Comparison of ENCODE assay signal across 8 cellular contexts in the genomic region with DNA sequence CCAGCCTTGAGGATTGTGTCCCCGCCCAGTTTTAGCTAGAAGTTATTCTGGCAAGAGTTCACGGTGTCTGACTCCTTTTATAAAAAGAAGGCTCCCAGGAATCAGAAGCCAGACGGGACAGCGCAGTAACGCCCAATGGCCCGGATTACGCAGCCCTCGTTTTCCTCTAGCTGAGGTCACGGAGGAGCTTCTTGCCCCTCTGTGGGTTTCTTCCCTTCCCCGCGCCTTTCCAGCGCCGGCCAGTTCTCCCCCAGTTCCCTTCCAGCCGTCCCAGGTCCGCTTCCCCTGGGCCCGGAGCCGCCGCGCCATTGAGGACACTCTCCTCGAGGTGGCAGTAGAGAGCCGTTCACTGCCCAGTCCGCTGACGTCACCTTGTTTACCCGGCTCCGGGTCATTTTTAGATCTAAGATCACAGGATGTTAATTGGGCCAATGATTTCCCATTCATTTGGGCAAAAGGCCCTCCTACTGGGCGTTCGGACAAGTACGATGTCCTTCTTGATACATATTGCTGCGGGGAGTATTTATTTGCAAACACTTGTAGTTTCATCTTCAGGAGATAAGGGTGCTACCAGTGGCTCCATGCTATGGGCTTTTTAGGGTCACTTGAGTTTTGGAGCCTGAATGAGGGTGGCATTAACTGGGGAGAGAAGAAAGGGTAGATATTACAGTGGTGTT.
DNase-seq lines count a peak whose midpoint lies in the region; TF ChIP-seq lines count a peak whose summit lies in the region.

No MANE protein-coding gene starts in this region.

- H3K9ac ChIP-seq in H9 (ENCODE audit: extremely low read depth, insufficient read length, low read length): peak overlapping the region; percentile 18
- H3K9ac ChIP-seq in SK-N-SH: peak overlapping the region; percentile 7; the same call in 1 of the 2 replicates

- peak overlapping the region; percentile 26 for H3K14ac ChIP-seq in H9 (ENCODE audit: insufficient read depth, low read length)

- H4K8ac ChIP-seq in H9 (replicated peaks; ENCODE audit: insufficient read length, low read depth, low read length): no peak overlapping the region

- peak; percentile 83 for DNase-seq in Daoy (ENCODE audit: low read depth)
- peak; percentile 87 for DNase-seq in H9
- peak; percentile 53 for DNase-seq in MV-4-11 (lab: John Stamatoyannopoulos, UW)
- peak; percentile 92 for DNase-seq in SK-N-SH
- peak; percentile 81 for DNase-seq in activated naive CD4-positive, alpha-beta T cell treated with anti-CD3 and anti-CD28 coated beads, Interleukin-2, amount 50 U/mL, for 16 hours
- peak; percentile 93 for DNase-seq in globus pallidus (ENCODE audit: low spot score)
- DNase-seq in nucleus accumbens (lab: John Stamatoyannopoulos, UW): peak in 55 of 56 donors; percentile 24 to 93 (median 83)
- DNase-seq in substantia nigra (lab: John Stamatoyannopoulos, UW): peak; percentile 48 to 95 (median 83)

- no peak overlapping the region for H2BK15ac ChIP-seq in H9 (ENCODE audit: low read depth, low read length)

- no peaks in the 10 kb centered on the region for H3K36me3 ChIP-seq in SK-N-SH (replicated peaks in 1 of 2; ENCODE audit: control insufficient read depth in 1 of 2, insufficient read depth in 2 of 2, low read length in 1 of 2)

- H3K23ac ChIP-seq in H9 (ENCODE audit: insufficient read length, low read depth, low read length): no peak overlapping the region

- H3K9me3 Mint-ChIP-seq in H9: no peaks in the 10 kb centered on the region; a peak in 2 of 5 replicates

- H3K27ac ChIP-seq in H9 (ENCODE audit: insufficient read length, low read depth, low read length) (peak overlapping the region; percentile 50), SK-N-SH (ENCODE audit: low read depth in 2 of 2, low read length in 1 of 2) (no peak overlapping the region; a peak in 1 of 4 replicates), substantia nigra (ENCODE audit: low read depth, low read length, poor library complexity, severe bottlenecking) (peak overlapping the region; percentile 98)

- H2BK20ac ChIP-seq in H9 (ENCODE audit: low read depth, low read length, poor library complexity, severe bottlenecking): no peak overlapping the region

- no peak overlapping the region for H4K5ac ChIP-seq in H9 (ENCODE audit: insufficient read length, low read depth, low read length)

- no peaks in the 10 kb centered on the region; a peak in 1 of 7 replicates for H3K36me3 Mint-ChIP-seq in H9 (ENCODE audit: insufficient read depth in 1 of 3, low read depth in 3 of 3)

- H3K4me1 ChIP-seq in H9 (ENCODE audit: insufficient read depth, low read length): peaks cover 10% of the 10 kb centered on the region; the same call in 1 of the 2 replicates
- H3K4me1 ChIP-seq in SK-N-SH (ENCODE audit: control insufficient read depth in 1 of 2, insufficient read depth in 2 of 2, low read depth in 1 of 2, low read length in 1 of 2): peaks cover 0 to 13% of the 10 kb centered on the region in 2 experiments; a peak in 1 of 4 replicates

- H2BK120ac ChIP-seq in H9 (ENCODE audit: low read depth, low read length, poor library complexity, severe bottlenecking): no peak overlapping the region

- no peak overlapping the region for H3K4ac ChIP-seq in H9 (ENCODE audit: low read depth, low read length)

- H3K9me2 ChIP-seq in SK-N-SH: no peaks in the 10 kb centered on the region

- no CpG with 5 or more reads among the region's 29 CpGs for WGBS in H9 (ENCODE audit: extremely low coverage, insufficient read length, low lambda C conversion rate)
- 17% methylated on average over 29 of the region's 29 CpGs for WGBS in SK-N-SH (ENCODE audit: low lambda C conversion rate)

- no peak for TF ChIP-seq EP300 in SK-N-SH (IDR thresholded peaks at IDR 0.05; ENCODE audit: borderline replicate concordance in 1 of 2, low read depth in 1 of 2, low read length in 1 of 2)

- H3K27ac Mint-ChIP-seq in H9: peak overlapping the region; percentile 66 to 92 (median 72); a peak in 6 of 7 replicates

- H3K9me3 ChIP-seq in H9 (ENCODE audit: control insufficient read depth, low read depth, low read length) (no peaks in the 10 kb centered on the region), SK-N-SH (no peaks in the 10 kb centered on the region)

- no peaks in the 10 kb centered on the region for H3K79me2 ChIP-seq in H9 (ENCODE audit: insufficient read depth, low read length)
- H3K79me2 ChIP-seq in SK-N-SH (ENCODE audit: insufficient read depth): no peaks in the 10 kb centered on the region

- H3K4me1 Mint-ChIP-seq in H9: peaks cover 33 to 38% of the 10 kb centered on the region in 2 experiments

- no peaks in the 10 kb centered on the region for H3K23me2 ChIP-seq in H9 (ENCODE audit: insufficient read length, low read depth, low read length, poor library complexity, severe bottlenecking)

- CTCF ChIA-PET in SK-N-SH (lab: Yijun Ruan, JAX): interaction anchor here (0.6 to 4.2 kb wide), 64 partner anchors 9 to 1477 kb away, joined by 3 to 30 read pairs (median 4); a partner anchor contains a TSS

- peak overlapping the region; percentile 42 for H3K4me2 ChIP-seq in H9 (ENCODE audit: insufficient read depth, insufficient read length, low read length)
- H3K4me2 ChIP-seq in SK-N-SH: peak overlapping the region; percentile 65

- H3K27me3 Mint-ChIP-seq in H9 (ENCODE audit: low read depth): no peaks in the 10 kb centered on the region

- H3K27me3 ChIP-seq in H9 (ENCODE audit: insufficient read depth, low read length) (no peaks in the 10 kb centered on the region), SK-N-SH (ENCODE audit: insufficient read depth) (no peaks in the 10 kb centered on the region)

- H3K4me3 ChIP-seq in SK-N-SH (ENCODE audit: low read depth in 2 of 2, low read length in 1 of 2): peak overlapping the region; percentile 42 to 62

- H2AK5ac ChIP-seq in H9 (ENCODE audit: insufficient read length, low read length): no peak overlapping the region

- POLR2A ChIA-PET in SK-N-SH (lab: Yijun Ruan, JAX): no interaction called here

- no peaks in the 10 kb centered on the region for H3K79me1 ChIP-seq in H9 (ENCODE audit: insufficient read depth, low read depth, low read length, poor library complexity, severe bottlenecking)

- no peak overlapping the region for H2BK12ac ChIP-seq in H9 (ENCODE audit: insufficient read length, low read depth, low read length)

- no peaks in the 10 kb centered on the region for H3F3A ChIP-seq in SK-N-SH (replicated peaks; ENCODE audit: insufficient read depth)

- H3K18ac ChIP-seq in H9 (ENCODE audit: insufficient read length, low read depth, low read length): peak overlapping the region; percentile 49

- H4K20me1 ChIP-seq in H9 (ENCODE audit: control insufficient read depth, insufficient read depth, insufficient read length) (no peaks in the 10 kb centered on the region), SK-N-SH (ENCODE audit: insufficient read depth) (no peaks in the 10 kb centered on the region)

- peak overlapping the region; percentile 16 to 66 for H3K4me3 Mint-ChIP-seq in H9

- TF ChIP-seq CTCF in H9 (conservative IDR thresholded peaks at IDR 0.05) (peak; percentile 97), SK-N-SH (IDR thresholded peaks at IDR 0.05) (peak; percentile 99)

- H4K91ac ChIP-seq in H9 (ENCODE audit: insufficient read length, low read depth, low read length): no peak overlapping the region

- TF ChIP-seq RAD21 in SK-N-SH (IDR thresholded peaks at IDR 0.05; ENCODE audit: low read length): peak; percentile 94

- H2BK5ac ChIP-seq in H9 (ENCODE audit: insufficient read length, low read length): no peak overlapping the region

- no peak overlapping the region for H3K56ac ChIP-seq in H9 (ENCODE audit: insufficient read length, low read depth, low read length)

- peak overlapping the region; percentile 1 for H2AFZ ChIP-seq in H9 (ENCODE audit: low read length)
- H2AFZ ChIP-seq in SK-N-SH (ENCODE audit: low read depth): peak overlapping the region; percentile 90

- H3T11ph ChIP-seq in H9 (ENCODE audit: low read length): no peak overlapping the region

TF ChIP-seq in SK-N-SH, 30 proteins besides CTCF, POLR2A, EP300 and RAD21 (continues in another document):
- TF ChIP-seq MEF2A (IDR thresholded peaks at IDR 0.05; ENCODE audit: borderline replicate concordance, low read depth) (no peak), MXI1 (IDR thresholded peaks at IDR 0.05; ENCODE audit: low read depth, low read length) (0 out of 2 replicates have a peak, but pooled peaks have one; percentile 32), FOXJ3 (CRISPR knock-in tag; IDR thresholded peaks at IDR 0.05) (peak; percentile 95), TEAD4 (IDR thresholded peaks at IDR 0.05; ENCODE audit: borderline replicate concordance, insufficient read depth) (no peak), SMC3 (IDR thresholded peaks at IDR 0.05; ENCODE audit: low read depth, low read length) (peak; percentile 91), GATA2 (CRISPR knock-in tag; IDR thresholded peaks at IDR 0.05) (peak; percentile 55), FOSL2 (IDR thresholded peaks at IDR 0.05; ENCODE audit: borderline replicate concordance, low read depth) (peak; percentile 61; the same call in 1 of the 2 replicates), NFIC (IDR thresholded peaks at IDR 0.05; ENCODE audit: borderline replicate concordance) (no peak), TCF12 (IDR thresholded peaks at IDR 0.05) (no peak), RXRA (IDR thresholded peaks at IDR 0.05; ENCODE audit: borderline replicate concordance, low read depth) (peak; percentile 11; the same call in 1 of the 2 replicates), RCOR1 (IDR thresholded peaks at IDR 0.05; ENCODE audit: low read length) (peak; percentile 42; the same call in 1 of the 2 replicates)
- TF ChIP-seq, protein P1, sequence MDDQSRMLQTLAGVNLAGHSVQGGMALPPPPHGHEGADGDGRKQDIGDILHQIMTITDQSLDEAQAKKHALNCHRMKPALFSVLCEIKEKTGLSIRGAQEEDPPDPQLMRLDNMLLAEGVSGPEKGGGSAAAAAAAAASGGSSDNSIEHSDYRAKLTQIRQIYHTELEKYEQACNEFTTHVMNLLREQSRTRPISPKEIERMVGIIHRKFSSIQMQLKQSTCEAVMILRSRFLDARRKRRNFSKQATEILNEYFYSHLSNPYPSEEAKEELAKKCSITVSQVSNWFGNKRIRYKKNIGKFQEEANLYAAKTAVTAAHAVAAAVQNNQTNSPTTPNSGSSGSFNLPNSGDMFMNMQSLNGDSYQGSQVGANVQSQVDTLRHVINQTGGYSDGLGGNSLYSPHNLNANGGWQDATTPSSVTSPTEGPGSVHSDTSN (IDR thresholded peaks at IDR 0.05): no peak
- TF ChIP-seq, protein P2, sequence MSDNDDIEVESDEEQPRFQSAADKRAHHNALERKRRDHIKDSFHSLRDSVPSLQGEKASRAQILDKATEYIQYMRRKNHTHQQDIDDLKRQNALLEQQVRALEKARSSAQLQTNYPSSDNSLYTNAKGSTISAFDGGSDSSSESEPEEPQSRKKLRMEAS (IDR thresholded peaks at IDR 0.05; ENCODE audit: low read depth): no peak

Comparison
In these comparisons a context has a peak if more than half of its experiments do, and no peak if none do; other contexts are left out.
1. H3K27ac ChIP-seq: peak in H9 (single experiment) and substantia nigra (single experiment); none in SK-N-SH (0 of 2).
2. Peak in every context shown above with its lines, with median percentiles within 50 percentile points of each other: DNase-seq.